ENCODE assay signal across 8 cellular contexts in genomic region chr1:23530750-23531651, GRCh38. TPM values are rescaled to one million over a fixed set of nuclear protein-coding genes. Genes with fewer than 3 reads are reported as not detected.
DNase-seq lines count a peak whose midpoint lies in the region; ATAC-seq and TF ChIP-seq lines count a peak whose summit lies in the region.

Gene E2F2 (minus strand): TSS chr1:23531233. CDS start chr1:23530793, 440 bp downstream.

- H3K4me1 ChIP-seq in iPS-18a (ENCODE audit: control insufficient read depth, low read depth, low read length): peaks cover 12% of the 10 kb centered on the region
- peaks cover 30 to 50% (median 32%) of the 10 kb centered on the region in 3 donors for H3K4me1 ChIP-seq in skeletal muscle tissue (ENCODE audit: control insufficient read depth in 3 of 3, insufficient read depth in 3 of 3, low read length in 3 of 3)

- H3K27me3 ChIP-seq in iPS-18a (ENCODE audit: control insufficient read depth, insufficient read depth, low read length) (peaks cover 36% of the 10 kb centered on the region), skeletal muscle tissue (ENCODE audit: control insufficient read depth in 3 of 3, insufficient read depth in 3 of 3, low read length in 3 of 3) (peaks cover 0 to 14% (median 6%) of the 10 kb centered on the region in 3 donors)

- H3K27ac ChIP-seq in iPS-18a (ENCODE audit: low read length) (no peak within 1 kb of the TSS), skeletal muscle tissue (ENCODE audit: low read depth, low read length) (no peak within 1 kb of the TSS)

- peak within 1 kb of the TSS; percentile 84 to 94 (median 93) for H3K27ac Mint-ChIP-seq in brain

- no peaks in the 10 kb centered on the region for H3K27me3 Mint-ChIP-seq in brain

- H3K36me3 ChIP-seq in iPS-18a (ENCODE audit: control insufficient read depth, low read depth, low read length) (no peaks in the 10 kb centered on the region), skeletal muscle tissue (ENCODE audit: control insufficient read depth in 3 of 3, insufficient read depth in 3 of 3, low read length in 3 of 3) (no peaks in the 10 kb centered on the region)

- H3K4me3 ChIP-seq in iPS-18a (ENCODE audit: low read length) (peak within 1 kb of the TSS; percentile 61), skeletal muscle tissue (ENCODE audit: low read length in 3 of 3) (peak within 1 kb of the TSS; percentile 63 to 72 (median 67))

- no peaks in the 10 kb centered on the region for H3K36me3 Mint-ChIP-seq in brain

- no peaks in the 10 kb centered on the region for H3K9me3 Mint-ChIP-seq in brain

- H3K9me3 ChIP-seq in iPS-18a (ENCODE audit: control insufficient read depth, low read depth, low read length): no peaks in the 10 kb centered on the region
- H3K9me3 ChIP-seq in skeletal muscle tissue (ENCODE audit: control insufficient read depth in 3 of 3, low read length in 3 of 3): no peaks in the 10 kb centered on the region

- DNase-seq in GM04504 (ENCODE audit: low read depth) (peak; percentile 57), NCI-H2107 treated with DMSO at 0.1 percent for 48 hours (lab: John Stamatoyannopoulos, UW; ENCODE audit: unreplicated experiment) (peak; percentile 80), UCSD-AML1 (lab: John Stamatoyannopoulos, UW; ENCODE audit: unreplicated experiment) (peak; percentile 84)

- peak; percentile 52 for ATAC-seq in HG02678 (IDR thresholded peaks at IDR 0.05; ENCODE audit: unreplicated experiment)
- ATAC-seq in HG03159 (IDR thresholded peaks at IDR 0.05; ENCODE audit: unreplicated experiment): no peak

- H3K4me3 Mint-ChIP-seq in brain: peak within 1 kb of the TSS; percentile 84 to 96 (median 93)

- peak in 1 of 2 experiments; percentile 26 for TF ChIP-seq CTCF in brain (conservative IDR thresholded peaks at IDR 0.05)

- H3K4me1 Mint-ChIP-seq in brain: peaks cover 55% of the 10 kb centered on the region

- H3K9ac ChIP-seq in iPS-18a (ENCODE audit: low read length): peak within 1 kb of the TSS; percentile 70
- peak within 1 kb of the TSS in 2 of 3 donors; percentile 65 to 69 for H3K9ac ChIP-seq in skeletal muscle tissue (ENCODE audit: low read depth in 1 of 3, low read length in 3 of 3)

RNA-seq across cellular contexts. Expression of gene E2F2, which starts in this region (rescaled TPM):
- 10.2 TPM for polyA plus RNA-seq in brain (ENCODE audit: insufficient read depth, low read depth, low replicate concordance)
- 5.7 TPM for total RNA-seq in skeletal muscle tissue
